Comparison of ENCODE assay signal across 24 cellular contexts in genomic region chr5:36537729-36538128, GRCh38.
A peak's percentile ranks its signal among the peaks of the same experiment; 100 is the strongest.
DNase-seq lines count a peak whose midpoint lies in the region; ATAC-seq and TF ChIP-seq lines count a peak whose summit lies in the region.
"Had no signal": no experiment of that assay in that cellular context is flagged by ENCODE, and none has a peak within 500 bp of the region (broad histone marks: within the 10 kb centered on the region; RNA-seq: fewer than 3 reads in every experiment).

No MANE protein-coding gene starts in this region.

- H3K36me3 ChIP-seq in right atrium auricular region, result no peaks in the 10 kb centered on the region
- no peaks in the 10 kb centered on the region for H3K36me3 ChIP-seq in left ventricle myocardium inferior
- H3K36me3 ChIP-seq: SJCRH30 had no signal

- H3K4me1 ChIP-seq in right atrium auricular region (no peaks in the 10 kb centered on the region), left ventricle myocardium inferior (peaks cover 29% of the 10 kb centered on the region)
- H3K4me1 ChIP-seq: SJCRH30 had no signal

- H3K9me3 ChIP-seq in right atrium auricular region, result no peaks in the 10 kb centered on the region
- no peaks in the 10 kb centered on the region for H3K9me3 ChIP-seq in left ventricle myocardium inferior (replicated peaks)
- H3K9me3 ChIP-seq: SJCRH30 had no signal

- TF ChIP-seq CTCF in right atrium auricular region (IDR thresholded peaks at IDR 0.05) (no peak), left ventricle myocardium inferior (IDR thresholded peaks at IDR 0.05; ENCODE audit: borderline replicate concordance) (no peak)

- no peaks in the 10 kb centered on the region for H3K27me3 ChIP-seq in right atrium auricular region
- H3K27me3 ChIP-seq in left ventricle myocardium inferior (ENCODE audit: low read depth), result no peaks in the 10 kb centered on the region

- ATAC-seq in Right ventricle myocardium inferior (peak; percentile 75), HG02610 (IDR thresholded peaks at IDR 0.05; ENCODE audit: unreplicated experiment) (no peak), HG03469 (IDR thresholded peaks at IDR 0.05; ENCODE audit: unreplicated experiment) (no peak)
- ATAC-seq: Panc1 had no signal

- DNase-seq in Right ventricle myocardium inferior (ENCODE audit: missing footprints) (no peak), right atrium auricular region (ENCODE audit: low spot score) (no peak), astrocyte of the hippocampus (ENCODE audit: low read depth, low spot score) (peak; percentile 31), left ventricle myocardium inferior (no peak), putamen (ENCODE audit: low spot score) (peak; percentile 17), COLO668 (lab: John Stamatoyannopoulos, UW; ENCODE audit: unreplicated experiment) (no peak)
- DNase-seq: C1 segment of cervical spinal cord; CD8-positive, alpha-beta memory T cell; DMS53; H9; HFFc6; KG1; NCI-H1092 treated with DMSO at 0.1 percent for 48 hours; NCI-H1436 treated with DMSO at 0.1 percent for 48 hours; NCI-H1930; NCI-H510A treated with DMSO at 0.1 percent for 48 hours; NCI-H774; NK-92 treated with Interleukin-12 subunit alpha and Interleukin-12 subunit beta, amount 100 ng/mL, for 24 hours; SJCRH30 had no signal

- H3K27ac ChIP-seq in right atrium auricular region (no peak overlapping the region), left ventricle myocardium inferior (replicated peaks) (peak overlapping the region; percentile 83)
- H3K27ac ChIP-seq: 22Rv1, HL-60, SJCRH30 had no signal

- no peak overlapping the region for H3K4me3 ChIP-seq in right atrium auricular region
- H3K4me3 ChIP-seq in left ventricle myocardium inferior, result no peak overlapping the region
- H3K4me3 ChIP-seq: SJCRH30 had no signal

- intact Hi-C loops in Right ventricle myocardium inferior (cut with DNase I), result no loop called here
- intact Hi-C loops in left ventricle myocardium inferior (cut with micrococcal nuclease), result no loop called here

Comparison
In these comparisons a context has a peak if more than half of its experiments do, and no peak if none do; other contexts are left out.
1. DNase-seq: peak in astrocyte of the hippocampus (single experiment) and putamen (single experiment); none in Right ventricle myocardium inferior (single experiment), right atrium auricular region (single experiment), left ventricle myocardium inferior (single experiment) and COLO668 (single experiment).